10 cellular contexts compared by ENCODE assay signal in the genomic region with DNA sequence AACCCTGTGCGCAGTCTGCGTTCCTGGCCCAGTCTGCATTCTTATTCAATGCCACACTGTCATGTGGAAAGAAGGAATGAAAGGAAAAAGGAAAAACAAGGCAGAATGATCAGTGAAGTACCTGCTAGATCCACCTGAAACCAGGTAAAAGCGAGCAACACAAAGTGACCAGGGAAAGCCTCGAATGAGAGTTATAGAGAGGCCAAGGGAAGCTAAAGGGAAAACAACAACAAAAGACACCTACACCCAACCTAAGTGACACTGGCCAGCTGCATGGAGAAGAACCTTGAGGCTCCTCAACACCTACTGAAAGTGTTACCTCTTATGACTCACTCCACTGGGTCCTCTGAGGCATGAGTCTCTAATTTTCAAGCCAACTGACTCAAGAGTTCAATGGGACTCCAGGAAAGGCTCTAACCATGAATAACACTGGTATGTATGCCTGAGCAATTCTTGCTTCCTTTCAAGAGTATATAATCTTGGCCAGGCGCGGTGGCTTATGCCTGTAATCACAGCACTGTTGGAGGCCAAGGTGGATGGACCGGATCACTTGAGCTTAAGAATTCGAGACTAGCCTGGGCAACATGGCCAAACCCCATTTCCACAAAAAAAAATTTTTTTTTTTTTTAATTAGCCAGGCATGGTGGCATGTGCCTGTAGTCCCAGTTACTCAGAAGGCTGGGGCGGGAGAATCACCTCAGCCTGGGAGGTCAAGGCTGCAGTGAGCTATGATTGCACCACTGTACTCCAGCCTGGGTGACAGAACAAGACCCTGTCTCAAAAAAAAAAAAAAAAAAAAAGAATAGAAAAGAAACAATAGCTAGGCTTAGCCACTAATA. TPM values are rescaled to one million over a fixed set of nuclear protein-coding genes. Genes with fewer than 3 reads are reported as not detected.
DNase-seq lines count a peak whose midpoint lies in the region; ATAC-seq and TF ChIP-seq lines count a peak whose summit lies in the region.
"Had no signal": no experiment of that assay in that cellular context is flagged by ENCODE, and none has a peak within 500 bp of the region (broad histone marks: within the 10 kb centered on the region; RNA-seq: fewer than 3 reads in every experiment).

No MANE protein-coding gene starts in this region.

- DNase-seq in HFFc6 (peak; percentile 62), RWPE1 (ENCODE audit: low spot score) (peak; percentile 40), left lung (no peak), amygdala (lab: John Stamatoyannopoulos, UW) (no peak), 8988T (no peak), cerebellar cortex (ENCODE audit: low spot score) (no peak)
- no peak for DNase-seq in central memory CD4-positive, alpha-beta T cell
- DNase-seq: gastrocnemius medialis had no signal

- peaks cover 12% of the 10 kb centered on the region; the same call in 1 of the 2 replicates for H3K36me3 Mint-ChIP-seq in HFFc6 (ENCODE audit: low read depth)

- H3K27me3 Mint-ChIP-seq in HFFc6 (ENCODE audit: insufficient read depth) = peaks cover 2% of the 10 kb centered on the region
- H3K27me3 Mint-ChIP-seq: T-cell had no signal

- TF ChIP-seq CTCF in HFFc6 (IDR thresholded peaks at IDR 0.05) (no peak), RWPE1 (conservative IDR thresholded peaks at IDR 0.05; ENCODE audit: low read depth) (no peak), left lung (IDR thresholded peaks at IDR 0.05) (no peak)

- peak overlapping the region; percentile 38; the same call in 1 of the 2 replicates for H3K27ac Mint-ChIP-seq in HFFc6
- H3K27ac Mint-ChIP-seq: T-cell had no signal

- H3K4me3 ChIP-seq in left lung = no peak overlapping the region
- H3K4me3 ChIP-seq: gastrocnemius medialis had no signal

- H3K9me3 Mint-ChIP-seq in HFFc6 = no peaks in the 10 kb centered on the region
- H3K9me3 Mint-ChIP-seq: T-cell had no signal

- H3K27me3 ChIP-seq in left lung = no peaks in the 10 kb centered on the region
- H3K27me3 ChIP-seq: gastrocnemius medialis had no signal

- intact Hi-C loops in left lung (cut with DNase I) = no loop called here

- CTCF ChIA-PET in RWPE1 (lab: Yijun Ruan, JAX) = interaction anchor here (0.6 to 0.8 kb wide), 2 partner anchors 11 to 475 kb away, joined by 3 to 4 read pairs; no protein-coding TSS in a partner anchor

- no peaks in the 10 kb centered on the region for H3K36me3 ChIP-seq in left lung
- H3K36me3 ChIP-seq: gastrocnemius medialis had no signal

- no peaks in the 10 kb centered on the region for H3K4me1 ChIP-seq in left lung

- no peak overlapping the region for H3K4me3 Mint-ChIP-seq in HFFc6
- H3K4me3 Mint-ChIP-seq: T-cell had no signal

- POLR2A ChIA-PET in RWPE1 (lab: Yijun Ruan, JAX; ENCODE audit: low non-redundant PET) = no interaction called here

- peaks cover 43% of the 10 kb centered on the region for H3K4me1 Mint-ChIP-seq in HFFc6 (ENCODE audit: low read depth)

- no peaks in the 10 kb centered on the region for H3K9me3 ChIP-seq in left lung
- H3K9me3 ChIP-seq: gastrocnemius medialis had no signal

- H3K27ac ChIP-seq in RWPE1 (no peak overlapping the region), left lung (no peak overlapping the region)
- H3K27ac ChIP-seq: gastrocnemius medialis had no signal

- ATAC-seq in GM18858 (IDR thresholded peaks at IDR 0.05; ENCODE audit: unreplicated experiment) = peak; percentile 71
- ATAC-seq in left lung = peak; percentile 85

RNA-seq across cellular contexts. Expression of a gene that starts 29.0 kb away (rescaled TPM):
- 10 to 100 TPM; 20.7 to 26.0 (median 22.4) TPM for total RNA-seq in HFFc6 (2021; fragmentation: NEBNext Ultra II Directional; extraction: Animal tissue kit (Norgen Biotek cat#: 25700))
- 10 to 100 TPM; 27.9 to 28.8 TPM for total RNA-seq in left lung

Comparison
In these comparisons a context has a peak if more than half of its experiments do, and no peak if none do; other contexts are left out.
1. DNase-seq: peak in HFFc6 (single experiment) and RWPE1 (single experiment); none in left lung (0 of 2), amygdala (0 of 56), central memory CD4-positive, alpha-beta T cell (single experiment), 8988T (single experiment) and cerebellar cortex (single experiment).